Comparison of ENCODE assay signal across 8 cellular contexts in the genomic region with DNA sequence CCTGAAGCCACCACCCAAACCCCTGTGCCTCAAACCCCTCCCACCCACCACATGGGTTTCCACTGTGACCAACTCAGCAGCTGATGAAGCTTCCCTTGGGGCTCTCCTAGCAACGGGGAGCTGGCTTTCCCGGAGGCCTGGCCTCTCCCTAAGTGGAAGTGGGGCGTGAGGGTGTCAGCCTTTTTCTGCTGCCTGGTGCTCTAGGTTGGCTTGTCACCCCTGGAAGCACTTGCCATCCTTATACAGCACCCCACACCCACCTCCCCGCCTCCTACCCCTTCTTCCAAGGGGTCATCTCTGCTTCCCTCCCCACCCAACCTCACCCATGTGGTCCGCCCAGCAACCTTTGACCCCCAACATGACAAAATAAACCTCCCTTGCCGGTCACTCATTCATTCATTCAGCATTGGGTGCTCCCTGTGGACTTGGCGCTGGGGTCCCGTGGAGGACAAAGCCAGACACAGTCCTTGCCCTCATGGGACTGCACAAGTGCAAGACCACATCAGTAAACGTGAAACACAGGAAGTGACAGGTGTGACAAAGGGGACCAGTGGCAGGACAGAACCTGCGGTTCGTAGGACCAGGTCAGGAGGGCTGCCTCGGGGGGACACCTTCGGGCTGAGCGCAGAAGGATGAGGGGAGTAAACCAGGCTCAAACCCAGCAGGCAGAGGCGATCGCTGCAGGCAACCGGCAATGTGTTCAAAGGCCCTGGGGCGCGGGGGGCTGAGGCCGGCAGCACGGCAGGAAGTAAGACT.
DNase-seq lines count a peak whose midpoint lies in the region; ATAC-seq, FAIRE-seq and TF ChIP-seq lines count a peak whose summit lies in the region.

No MANE protein-coding gene starts in this region.

- no peak for ATAC-seq in HG03439 (IDR thresholded peaks at IDR 0.05; ENCODE audit: unreplicated experiment)
- no peak for ATAC-seq in GM21717 (IDR thresholded peaks at IDR 0.05; ENCODE audit: unreplicated experiment)

- H3K4me3 ChIP-seq in kidney (ENCODE audit: low read length in 2 of 2), result no peak overlapping the region
- no peak overlapping the region for H3K4me3 ChIP-seq in thymus (ENCODE audit: low read length)

- FAIRE-seq in kidney (lab: Jason Lieb, UNC), result no peak

- H3K4me1 ChIP-seq in kidney (ENCODE audit: control insufficient read depth in 1 of 2, insufficient read depth in 1 of 2, low read depth in 1 of 2, low read length in 2 of 2), result peaks cover 26 to 37% of the 10 kb centered on the region in 2 donors
- H3K4me1 ChIP-seq in thymus (ENCODE audit: control insufficient read depth, insufficient read depth, low read length), result peaks cover 43% of the 10 kb centered on the region

- no peak overlapping the region for H3K9ac ChIP-seq in kidney (ENCODE audit: low read length in 2 of 2)

- no peaks in the 10 kb centered on the region for H3K9me3 ChIP-seq in kidney (ENCODE audit: control insufficient read depth in 1 of 2, low read length in 2 of 2)
- no peaks in the 10 kb centered on the region for H3K9me3 ChIP-seq in thymus (ENCODE audit: control insufficient read depth)

- 58% methylated on average over 21 of the region's 21 CpGs for WGBS in thymus

- TF ChIP-seq CTCF in kidney (IDR thresholded peaks at IDR 0.05; ENCODE audit: borderline replicate concordance, extremely low read depth, insufficient read depth), result no peak

- no peaks in the 10 kb centered on the region for H3K36me3 ChIP-seq in kidney (ENCODE audit: control insufficient read depth in 1 of 2, insufficient read depth in 2 of 2, low read length in 2 of 2)
- peaks cover 3% of the 10 kb centered on the region for H3K36me3 ChIP-seq in thymus (ENCODE audit: control insufficient read depth, insufficient read depth)

- H3K27me3 ChIP-seq in thymus (ENCODE audit: control insufficient read depth, insufficient read depth), result no peaks in the 10 kb centered on the region

- intact Hi-C loops in kidney (cut with DNase I), result no loop called here

- H3K27ac ChIP-seq in kidney (ENCODE audit: low read depth in 2 of 2, low read length in 2 of 2), result peak overlapping the region; percentile 5 to 77
- peak overlapping the region; percentile 77 for H3K27ac ChIP-seq in thymus (ENCODE audit: low read depth)

- DNase-seq in activated T-cell treated with anti-CD3 and anti-CD28 coated beads, Interleukin-2, amount 50 U/mL, for 1 hour, result peak; percentile 27
- no peak for DNase-seq in activated T-cell treated with anti-CD3 and anti-CD28 coated beads for 4 hours
- DNase-seq in activated CD8-positive, alpha-beta memory T cell treated with anti-CD3 and anti-CD28 coated beads, Interleukin-2, amount 50 U/mL, for 4 hours, result peak; percentile 29
- peak; percentile 78 for DNase-seq in kidney
- DNase-seq in amniotic stem cell (lab: John Stamatoyannopoulos, UW), result no peak

Comparison
In these comparisons a context has a peak if more than half of its experiments do, and no peak if none do; other contexts are left out.
1. DNase-seq: peak in activated T-cell treated with anti-CD3 and anti-CD28 coated beads, Interleukin-2, amount 50 U/mL, for 1 hour (single experiment), activated CD8-positive, alpha-beta memory T cell treated with anti-CD3 and anti-CD28 coated beads, Interleukin-2, amount 50 U/mL, for 4 hours (single experiment) and kidney (single experiment); none in activated T-cell treated with anti-CD3 and anti-CD28 coated beads for 4 hours (single experiment) and amniotic stem cell (single experiment).